In the genomic region with DNA sequence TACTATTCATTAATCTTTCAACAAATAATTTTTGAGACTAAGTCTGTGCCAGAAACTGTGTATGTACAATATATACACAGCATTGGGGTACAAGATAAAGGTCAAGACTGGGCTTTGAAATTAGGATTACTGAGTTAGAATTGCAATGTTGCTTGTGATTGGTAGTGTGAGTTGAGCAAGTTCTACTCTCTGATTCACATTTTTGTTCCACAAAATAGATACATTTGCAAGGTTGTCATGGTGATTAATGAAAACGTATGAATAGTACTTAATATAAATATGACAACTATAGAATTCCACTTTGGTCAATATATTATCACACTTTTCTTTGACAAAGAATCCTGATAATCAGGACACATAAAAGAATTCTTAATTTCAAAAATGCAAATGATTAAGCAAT, we compare ENCODE assay signal across 28 cellular contexts.
"Had no signal": no experiment of that assay in that cellular context is flagged by ENCODE, and none has a peak within 500 bp of the region (broad histone marks: within the 10 kb centered on the region; RNA-seq: fewer than 3 reads in every experiment).

No MANE protein-coding gene starts in this region.

- H3K4me1 Mint-ChIP-seq: natural killer cell; nephron; neural progenitor cell; stimulated activated memory B cell treated with anti-CD40 and anti-IgM and Interleukin-4, amounts not matched to agents 10 μg/mL and 1 μg/mL and 100 μg/mL, for 72 hours; stimulated activated naive CD8-positive, alpha-beta T cell treated with anti-CD3 and anti-CD28 coated beads, Interleukin-15, amount 100 ng/mL, for 72 hours had no signal

- H3K4me3 Mint-ChIP-seq: natural killer cell; nephron; neural progenitor cell; stimulated activated memory B cell treated with anti-CD40 and anti-IgM and Interleukin-4, amounts not matched to agents 10 μg/mL and 1 μg/mL and 100 μg/mL, for 72 hours; stimulated activated naive CD8-positive, alpha-beta T cell treated with anti-CD3 and anti-CD28 coated beads, Interleukin-15, amount 100 ng/mL, for 72 hours had no signal

- H3K4me2 ChIP-seq: neural progenitor cell had no signal

- H3K9me3 ChIP-seq: ovary, psoas muscle, right lobe of liver, sigmoid colon, thoracic aorta, thyroid gland, tibial nerve, upper lobe of left lung, vagina had no signal

- H3K9ac ChIP-seq: neural progenitor cell, parathyroid adenoma had no signal

- DNase-seq: natural killer cell; occipital lobe; ovary; posterior cingulate gyrus; psoas muscle; right cardiac atrium; right lobe of liver; sigmoid colon; small intestine; stimulated activated CD4-positive, alpha-beta T cell treated with anti-CD3 and anti-CD28 coated beads, Interleukin-12 subunit alpha, Interleukin-12 subunit beta, amount 100 ng/mL, for 4 hours; stimulated activated CD4-positive, alpha-beta T cell treated with anti-CD3 and anti-CD28 coated beads, Interleukin-1b, Interleukin-23, amount 100 ng/mL, for 48 hours; stimulated activated CD4-positive, alpha-beta T cell treated with anti-CD3 and anti-CD28 coated beads, Interleukin-4, amount 100 ng/mL, for 1 hour; stimulated activated CD4-positive, alpha-beta T cell treated with anti-CD3 and anti-CD28 coated beads, Interleukin-4, amount 100 ng/mL, for 4 hours; stimulated activated CD8-positive, alpha-beta memory T cell treated with anti-CD3 and anti-CD28 coated beads, Interleukin-4, amount 100 ng/mL, for 48 hours; stimulated activated naive CD4-positive, alpha-beta T cell; stimulated activated naive CD8-positive, alpha-beta T cell treated with anti-CD3 and anti-CD28 coated beads, Interleukin-15, amount 100 ng/mL, for 72 hours; stimulated activated naive CD8-positive, alpha-beta T cell treated with anti-CD3 and anti-CD28 coated beads, Interleukin-15, Interleukin-2, amounts not matched to agents 100 U/mL and 50 U/mL, for 24 hours; thyroid gland; trophoblast cell; upper lobe of left lung had no signal

- H3K27me3 ChIP-seq: neural progenitor cell, ovary, right lobe of liver, sigmoid colon, thyroid gland, tibial nerve, upper lobe of left lung, vagina had no signal

- H3K36me3 ChIP-seq: neural progenitor cell, ovary, right lobe of liver, sigmoid colon, thoracic aorta, thyroid gland, tibial nerve, upper lobe of left lung, vagina had no signal

- H3K9me3 Mint-ChIP-seq: nephron; neural progenitor cell; stimulated activated memory B cell treated with anti-CD40 and anti-IgM and Interleukin-4, amounts not matched to agents 10 μg/mL and 1 μg/mL and 100 μg/mL, for 72 hours; stimulated activated naive CD8-positive, alpha-beta T cell treated with anti-CD3 and anti-CD28 coated beads, Interleukin-15, amount 100 ng/mL, for 72 hours had no signal

- H3K27ac Mint-ChIP-seq: natural killer cell; nephron; neural progenitor cell; progenitor cell of endocrine pancreas; stimulated activated memory B cell treated with anti-CD40 and anti-IgM and Interleukin-4, amounts not matched to agents 10 μg/mL and 1 μg/mL and 100 μg/mL, for 72 hours; stimulated activated naive CD8-positive, alpha-beta T cell treated with anti-CD3 and anti-CD28 coated beads, Interleukin-15, amount 100 ng/mL, for 72 hours had no signal

- H3K36me3 Mint-ChIP-seq: natural killer cell; neural progenitor cell; stimulated activated memory B cell treated with anti-CD40 and anti-IgM and Interleukin-4, amounts not matched to agents 10 μg/mL and 1 μg/mL and 100 μg/mL, for 72 hours had no signal

- H3K27me3 Mint-ChIP-seq: progenitor cell of endocrine pancreas had no signal

- H3K27ac ChIP-seq: neural progenitor cell, ovary, parathyroid adenoma, psoas muscle, right lobe of liver, sigmoid colon, thoracic aorta, thyroid gland, tibial nerve, upper lobe of left lung, vagina had no signal

- H3K4me1 ChIP-seq: parathyroid adenoma, right lobe of liver, sigmoid colon, tibial nerve, vagina had no signal

- H3K79me2 ChIP-seq: parathyroid adenoma had no signal

- H3K4me3 ChIP-seq: neural progenitor cell, ovary, psoas muscle, right lobe of liver, sigmoid colon, thoracic aorta, thyroid gland, tibial nerve, upper lobe of left lung, vagina had no signal

- ATAC-seq: natural killer cell; psoas muscle; right cardiac atrium; right lobe of liver; stimulated activated memory B cell treated with anti-CD40 and anti-IgM and Interleukin-4, amounts not matched to agents 10 μg/mL and 1 μg/mL and 100 μg/mL, for 72 hours; stimulated activated naive CD8-positive, alpha-beta T cell treated with anti-CD3 and anti-CD28 coated beads, Interleukin-15, amount 100 ng/mL, for 72 hours; stimulated activated naive CD8-positive, alpha-beta T cell treated with anti-CD3 and anti-CD28 coated beads, Interleukin-15, Interleukin-2, amounts not matched to agents 100 U/mL and 50 U/mL, for 24 hours had no signal

- H2AFZ ChIP-seq: neural progenitor cell, parathyroid adenoma had no signal
